In the genomic region with DNA sequence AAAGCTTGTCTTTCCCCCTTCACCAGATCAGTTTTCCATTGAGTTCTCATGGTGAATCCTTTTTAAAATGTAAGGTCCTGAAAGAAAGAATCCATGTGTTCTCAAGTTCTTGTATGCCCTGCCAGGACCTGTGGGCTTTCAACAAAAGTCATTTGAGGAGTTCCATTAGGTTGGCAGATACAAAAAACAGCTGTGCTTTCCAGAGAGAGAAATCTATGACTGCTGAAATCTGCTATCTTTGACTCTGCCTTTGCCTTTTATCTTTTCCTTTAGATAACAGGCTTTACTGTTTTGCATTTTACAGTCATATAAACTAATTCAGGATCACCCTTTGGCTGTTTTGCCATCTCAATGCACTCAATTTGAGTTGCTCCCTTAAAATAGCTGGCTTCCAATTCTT, we compare ENCODE assay signal across 2 cellular contexts.
TF ChIP-seq lines count a peak whose summit lies in the region.

No MANE protein-coding gene starts in this region.

TF ChIP-seq in SK-N-SH, 30 proteins besides CTCF, POLR2A, EP300 and RAD21:
- TF ChIP-seq YY1 (IDR thresholded peaks at IDR 0.05; ENCODE audit: low read depth): no peak
- no peak for TF ChIP-seq EZH2phosphoT487 (IDR thresholded peaks at IDR 0.05; ENCODE audit: borderline replicate concordance, low read depth)
- TF ChIP-seq TCF12 (IDR thresholded peaks at IDR 0.05): peak; percentile 65
- no peak for TF ChIP-seq GABPA (IDR thresholded peaks at IDR 0.05; ENCODE audit: low read depth)
- peak; percentile 91 for TF ChIP-seq CHD2 (IDR thresholded peaks at IDR 0.05; ENCODE audit: low read length, partially characterized antibody)
- peak; percentile 96 for TF ChIP-seq GATA2 (CRISPR knock-in tag; IDR thresholded peaks at IDR 0.05)
- TF ChIP-seq, protein P1, sequence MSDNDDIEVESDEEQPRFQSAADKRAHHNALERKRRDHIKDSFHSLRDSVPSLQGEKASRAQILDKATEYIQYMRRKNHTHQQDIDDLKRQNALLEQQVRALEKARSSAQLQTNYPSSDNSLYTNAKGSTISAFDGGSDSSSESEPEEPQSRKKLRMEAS (IDR thresholded peaks at IDR 0.05; ENCODE audit: low read depth): no peak
- TF ChIP-seq RCOR1 (IDR thresholded peaks at IDR 0.05; ENCODE audit: low read length): peak; percentile 97
- peak; percentile 90 for TF ChIP-seq FOXJ3 (CRISPR knock-in tag; IDR thresholded peaks at IDR 0.05)
- TF ChIP-seq RFX5 (IDR thresholded peaks at IDR 0.05; ENCODE audit: low read length): peak; percentile 40; the same call in 1 of the 2 replicates
- TF ChIP-seq SIN3A (IDR thresholded peaks at IDR 0.05; ENCODE audit: borderline replicate concordance, low read depth, low read length): no peak
TF ChIP-seq in SK-N-SH: peak in this region for 6.

TF ChIP-seq in K562, 482 proteins besides CTCF, POLR2A, EP300 and RAD21:
- TF ChIP-seq NFIC (IDR thresholded peaks at IDR 0.05) (0 out of 2 replicates have a peak, but pooled peaks have one; percentile 18), HDGF (IDR thresholded peaks at IDR 0.05) (no peak)
- TF ChIP-seq, protein P2, sequence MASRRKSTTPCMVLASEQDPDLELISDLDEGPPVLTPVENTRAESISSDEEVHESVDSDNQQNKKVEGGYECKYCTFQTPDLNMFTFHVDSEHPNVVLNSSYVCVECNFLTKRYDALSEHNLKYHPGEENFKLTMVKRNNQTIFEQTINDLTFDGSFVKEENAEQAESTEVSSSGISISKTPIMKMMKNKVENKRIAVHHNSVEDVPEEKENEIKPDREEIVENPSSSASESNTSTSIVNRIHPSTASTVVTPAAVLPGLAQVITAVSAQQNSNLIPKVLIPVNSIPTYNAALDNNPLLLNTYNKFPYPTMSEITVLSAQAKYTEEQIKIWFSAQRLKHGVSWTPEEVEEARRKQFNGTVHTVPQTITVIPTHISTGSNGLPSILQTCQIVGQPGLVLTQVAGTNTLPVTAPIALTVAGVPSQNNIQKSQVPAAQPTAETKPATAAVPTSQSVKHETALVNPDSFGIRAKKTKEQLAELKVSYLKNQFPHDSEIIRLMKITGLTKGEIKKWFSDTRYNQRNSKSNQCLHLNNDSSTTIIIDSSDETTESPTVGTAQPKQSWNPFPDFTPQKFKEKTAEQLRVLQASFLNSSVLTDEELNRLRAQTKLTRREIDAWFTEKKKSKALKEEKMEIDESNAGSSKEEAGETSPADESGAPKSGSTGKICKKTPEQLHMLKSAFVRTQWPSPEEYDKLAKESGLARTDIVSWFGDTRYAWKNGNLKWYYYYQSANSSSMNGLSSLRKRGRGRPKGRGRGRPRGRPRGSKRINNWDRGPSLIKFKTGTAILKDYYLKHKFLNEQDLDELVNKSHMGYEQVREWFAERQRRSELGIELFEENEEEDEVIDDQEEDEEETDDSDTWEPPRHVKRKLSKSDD (conservative IDR thresholded peaks at IDR 0.05; ENCODE audit: low read length): no peak
- TF ChIP-seq, protein P3, sequence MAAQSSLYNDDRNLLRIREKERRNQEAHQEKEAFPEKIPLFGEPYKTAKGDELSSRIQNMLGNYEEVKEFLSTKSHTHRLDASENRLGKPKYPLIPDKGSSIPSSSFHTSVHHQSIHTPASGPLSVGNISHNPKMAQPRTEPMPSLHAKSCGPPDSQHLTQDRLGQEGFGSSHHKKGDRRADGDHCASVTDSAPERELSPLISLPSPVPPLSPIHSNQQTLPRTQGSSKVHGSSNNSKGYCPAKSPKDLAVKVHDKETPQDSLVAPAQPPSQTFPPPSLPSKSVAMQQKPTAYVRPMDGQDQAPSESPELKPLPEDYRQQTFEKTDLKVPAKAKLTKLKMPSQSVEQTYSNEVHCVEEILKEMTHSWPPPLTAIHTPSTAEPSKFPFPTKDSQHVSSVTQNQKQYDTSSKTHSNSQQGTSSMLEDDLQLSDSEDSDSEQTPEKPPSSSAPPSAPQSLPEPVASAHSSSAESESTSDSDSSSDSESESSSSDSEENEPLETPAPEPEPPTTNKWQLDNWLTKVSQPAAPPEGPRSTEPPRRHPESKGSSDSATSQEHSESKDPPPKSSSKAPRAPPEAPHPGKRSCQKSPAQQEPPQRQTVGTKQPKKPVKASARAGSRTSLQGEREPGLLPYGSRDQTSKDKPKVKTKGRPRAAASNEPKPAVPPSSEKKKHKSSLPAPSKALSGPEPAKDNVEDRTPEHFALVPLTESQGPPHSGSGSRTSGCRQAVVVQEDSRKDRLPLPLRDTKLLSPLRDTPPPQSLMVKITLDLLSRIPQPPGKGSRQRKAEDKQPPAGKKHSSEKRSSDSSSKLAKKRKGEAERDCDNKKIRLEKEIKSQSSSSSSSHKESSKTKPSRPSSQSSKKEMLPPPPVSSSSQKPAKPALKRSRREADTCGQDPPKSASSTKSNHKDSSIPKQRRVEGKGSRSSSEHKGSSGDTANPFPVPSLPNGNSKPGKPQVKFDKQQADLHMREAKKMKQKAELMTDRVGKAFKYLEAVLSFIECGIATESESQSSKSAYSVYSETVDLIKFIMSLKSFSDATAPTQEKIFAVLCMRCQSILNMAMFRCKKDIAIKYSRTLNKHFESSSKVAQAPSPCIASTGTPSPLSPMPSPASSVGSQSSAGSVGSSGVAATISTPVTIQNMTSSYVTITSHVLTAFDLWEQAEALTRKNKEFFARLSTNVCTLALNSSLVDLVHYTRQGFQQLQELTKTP (IDR thresholded peaks at IDR 0.05; ENCODE audit: low read depth in 1 of 2, partially characterized antibody in 2 of 2): peak in 1 of 2 experiments; percentile 58
